ENCODE assay signal across 18 cellular contexts in genomic region chr3:53264718-53265117, GRCh38. TPM values are rescaled to one million over a fixed set of nuclear protein-coding genes. Genes with fewer than 3 reads are reported as not detected.
DNase-seq lines count a peak whose midpoint lies in the region; ATAC-seq and TF ChIP-seq lines count a peak whose summit lies in the region.
"Had no signal": no experiment of that assay in that cellular context is flagged by ENCODE, and none has a peak within 500 bp of the region (broad histone marks: within the 10 kb centered on the region; RNA-seq: fewer than 3 reads in every experiment).

No MANE protein-coding gene starts in this region.

- no peaks in the 10 kb centered on the region for H3K9me3 ChIP-seq in NT2/D1 (ENCODE audit: insufficient read depth, low read length)
- no peaks in the 10 kb centered on the region for H3K9me3 ChIP-seq in lower lobe of right lung
- H3K9me3 ChIP-seq: BE2C, suprapubic skin had no signal

- H3K9ac ChIP-seq in NT2/D1 (ENCODE audit: insufficient read length, low read depth) = peak overlapping the region; percentile 23

- H3K4me3 ChIP-seq in NT2/D1 (ENCODE audit: insufficient read length, low read depth) (no peak overlapping the region), lower lobe of right lung (no peak overlapping the region)
- H3K4me3 ChIP-seq: coronary artery, suprapubic skin had no signal

- peaks cover 11% of the 10 kb centered on the region for H3K4me1 Mint-ChIP-seq in type B pancreatic cell (ENCODE audit: unreplicated experiment)
- H3K4me1 Mint-ChIP-seq in stimulated activated effector memory CD8-positive, alpha-beta T cell treated with anti-CD3 and anti-CD28 coated beads, Interleukin-12 subunit alpha, Interleukin-12 subunit beta, amount 100 ng/mL, for 72 hours = peaks cover under 1% of the 10 kb centered on the region

- H3K4me1 ChIP-seq in NT2/D1 (ENCODE audit: insufficient read depth, insufficient read length) (peaks cover 14% of the 10 kb centered on the region), lower lobe of right lung (peaks cover 13% of the 10 kb centered on the region)

- ATAC-seq in lower lobe of right lung = peak; percentile 32 to 64
- no peak for ATAC-seq in HG03378 (IDR thresholded peaks at IDR 0.05; ENCODE audit: unreplicated experiment)
- no peak for ATAC-seq in stimulated activated effector memory CD8-positive, alpha-beta T cell treated with anti-CD3 and anti-CD28 coated beads, Interleukin-12 subunit alpha, Interleukin-12 subunit beta, amount 100 ng/mL, for 72 hours
- ATAC-seq in GM21381 (IDR thresholded peaks at IDR 0.05; ENCODE audit: unreplicated experiment) = no peak
- ATAC-seq: SK-N-SH treated with all-trans-retinoic acid at 6 μM for 48 hours had no signal

- no peak overlapping the region for H3K4me3 Mint-ChIP-seq in type B pancreatic cell
- H3K4me3 Mint-ChIP-seq in stimulated activated effector memory CD8-positive, alpha-beta T cell treated with anti-CD3 and anti-CD28 coated beads, Interleukin-12 subunit alpha, Interleukin-12 subunit beta, amount 100 ng/mL, for 72 hours = no peak overlapping the region
- H3K4me3 Mint-ChIP-seq: activated CD4-positive, alpha-beta T cell treated with anti-CD3 and anti-CD28 coated beads, Interleukin-2, amount 10 ng/mL, durations not matched to agents 7 days and 5 days had no signal

- H3K27ac ChIP-seq in epithelial cell of prostate = peak overlapping the region; percentile 26
- H3K27ac ChIP-seq in lower lobe of right lung = no peak overlapping the region
- H3K27ac ChIP-seq: coronary artery, suprapubic skin had no signal

- DNase-seq in NT2/D1 (ENCODE audit: low read depth, low spot score) (no peak), epithelial cell of prostate (ENCODE audit: low read depth, low spot score) (no peak), lower lobe of right lung (no peak), type B pancreatic cell (ENCODE audit: extremely low spot score, unreplicated experiment) (no peak)
- DNase-seq in stimulated activated effector memory CD8-positive, alpha-beta T cell treated with anti-CD3 and anti-CD28 coated beads, Interleukin-12 subunit alpha, Interleukin-12 subunit beta, amount 100 ng/mL, for 72 hours (ENCODE audit: low spot score in 2 of 2) = no peak
- DNase-seq: activated CD4-positive, alpha-beta T cell treated with anti-CD3 and anti-CD28 coated beads, Interleukin-2, amount 10 ng/mL, durations not matched to agents 7 days and 5 days; activated naive CD4-positive, alpha-beta T cell; BE2C; erythroblast; head of caudate nucleus; NCI-H1930; nucleus accumbens; stimulated activated CD4-positive, alpha-beta T cell treated with anti-CD3 and anti-CD28 coated beads, Interleukin-4, amount 100 ng/mL, for 1 hour had no signal

- TF ChIP-seq CTCF in lower lobe of right lung (IDR thresholded peaks at IDR 0.05) = no peak
- no peak for TF ChIP-seq CTCF in type B pancreatic cell (conservative IDR thresholded peaks at IDR 0.05)

- H3K36me3 Mint-ChIP-seq in type B pancreatic cell = no peaks in the 10 kb centered on the region
- peaks cover under 1% of the 10 kb centered on the region for H3K36me3 Mint-ChIP-seq in stimulated activated effector memory CD8-positive, alpha-beta T cell treated with anti-CD3 and anti-CD28 coated beads, Interleukin-12 subunit alpha, Interleukin-12 subunit beta, amount 100 ng/mL, for 72 hours

- H3K27me3 ChIP-seq in NT2/D1 (ENCODE audit: insufficient read depth, insufficient read length) (no peaks in the 10 kb centered on the region), lower lobe of right lung (ENCODE audit: low read depth) (no peaks in the 10 kb centered on the region)
- H3K27me3 ChIP-seq: BE2C, suprapubic skin had no signal

- intact Hi-C loops in lower lobe of right lung (cut with DNase I) = no loop called here

- peak overlapping the region; percentile 66 for H3K27ac Mint-ChIP-seq in type B pancreatic cell
- H3K27ac Mint-ChIP-seq in stimulated activated effector memory CD8-positive, alpha-beta T cell treated with anti-CD3 and anti-CD28 coated beads, Interleukin-12 subunit alpha, Interleukin-12 subunit beta, amount 100 ng/mL, for 72 hours = no peak overlapping the region
- H3K27ac Mint-ChIP-seq: activated CD4-positive, alpha-beta T cell treated with anti-CD3 and anti-CD28 coated beads, Interleukin-2, amount 10 ng/mL, durations not matched to agents 7 days and 5 days had no signal

- H3K27me3 Mint-ChIP-seq in type B pancreatic cell = no peaks in the 10 kb centered on the region

- H3K9me3 Mint-ChIP-seq in type B pancreatic cell = no peaks in the 10 kb centered on the region
- H3K9me3 Mint-ChIP-seq in stimulated activated effector memory CD8-positive, alpha-beta T cell treated with anti-CD3 and anti-CD28 coated beads, Interleukin-12 subunit alpha, Interleukin-12 subunit beta, amount 100 ng/mL, for 72 hours = no peaks in the 10 kb centered on the region
- H3K9me3 Mint-ChIP-seq: activated CD4-positive, alpha-beta T cell treated with anti-CD3 and anti-CD28 coated beads, Interleukin-2, amount 10 ng/mL, durations not matched to agents 7 days and 5 days had no signal

- H3K36me3 ChIP-seq in NT2/D1 (ENCODE audit: insufficient read depth, insufficient read length, low read length) (no peaks in the 10 kb centered on the region), lower lobe of right lung (no peaks in the 10 kb centered on the region)
- H3K36me3 ChIP-seq: BE2C, suprapubic skin had no signal

RNA-seq across cellular contexts. Expression of gene TKT, which starts 8.9 kb away (rescaled TPM):
- total RNA-seq in lower lobe of right lung = 437 TPM
- total RNA-seq in type B pancreatic cell (ENCODE audit: low replicate concordance) = 318 and 518 TPM in 2 replicates

Comparison
In these comparisons a context has a peak if more than half of its experiments do, and no peak if none do; other contexts are left out.
1. ATAC-seq: peak in lower lobe of right lung (2 of 2); none in HG03378 (single experiment), stimulated activated effector memory CD8-positive, alpha-beta T cell treated with anti-CD3 and anti-CD28 coated beads, Interleukin-12 subunit alpha, Interleukin-12 subunit beta, amount 100 ng/mL, for 72 hours (single experiment) and GM21381 (single experiment).